ENCODE assay signal across 2 cellular contexts in genomic region chr15:27681038-27681437, GRCh38.
TF ChIP-seq lines count a peak whose summit lies in the region.

No MANE protein-coding gene starts in this region.

TF ChIP-seq in SK-N-SH, 30 proteins besides CTCF, POLR2A, EP300 and RAD21 (continued from another document):
- TF ChIP-seq, protein P1, sequence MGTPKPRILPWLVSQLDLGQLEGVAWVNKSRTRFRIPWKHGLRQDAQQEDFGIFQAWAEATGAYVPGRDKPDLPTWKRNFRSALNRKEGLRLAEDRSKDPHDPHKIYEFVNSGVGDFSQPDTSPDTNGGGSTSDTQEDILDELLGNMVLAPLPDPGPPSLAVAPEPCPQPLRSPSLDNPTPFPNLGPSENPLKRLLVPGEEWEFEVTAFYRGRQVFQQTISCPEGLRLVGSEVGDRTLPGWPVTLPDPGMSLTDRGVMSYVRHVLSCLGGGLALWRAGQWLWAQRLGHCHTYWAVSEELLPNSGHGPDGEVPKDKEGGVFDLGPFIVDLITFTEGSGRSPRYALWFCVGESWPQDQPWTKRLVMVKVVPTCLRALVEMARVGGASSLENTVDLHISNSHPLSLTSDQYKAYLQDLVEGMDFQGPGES (IDR thresholded peaks at IDR 0.05; ENCODE audit: low read depth, low read length) = no peak
- no peak for TF ChIP-seq TAF1 (IDR thresholded peaks at IDR 0.05; ENCODE audit: borderline replicate concordance, low read depth, low read length)
- no peak for TF ChIP-seq ELF1 (IDR thresholded peaks at IDR 0.05)
- TF ChIP-seq, protein P2, sequence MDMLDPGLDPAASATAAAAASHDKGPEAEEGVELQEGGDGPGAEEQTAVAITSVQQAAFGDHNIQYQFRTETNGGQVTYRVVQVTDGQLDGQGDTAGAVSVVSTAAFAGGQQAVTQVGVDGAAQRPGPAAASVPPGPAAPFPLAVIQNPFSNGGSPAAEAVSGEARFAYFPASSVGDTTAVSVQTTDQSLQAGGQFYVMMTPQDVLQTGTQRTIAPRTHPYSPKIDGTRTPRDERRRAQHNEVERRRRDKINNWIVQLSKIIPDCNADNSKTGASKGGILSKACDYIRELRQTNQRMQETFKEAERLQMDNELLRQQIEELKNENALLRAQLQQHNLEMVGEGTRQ (IDR thresholded peaks at IDR 0.05; ENCODE audit: borderline replicate concordance, low read depth, low read length) = no peak
- TF ChIP-seq REST (IDR thresholded peaks at IDR 0.05; ENCODE audit: low read depth, low read length) = no peak
- no peak for TF ChIP-seq FOXM1 (IDR thresholded peaks at IDR 0.05; ENCODE audit: low read depth)
- TF ChIP-seq MAX (IDR thresholded peaks at IDR 0.05; ENCODE audit: low read depth) = no peak
- no peak for TF ChIP-seq FOXJ3 (CRISPR knock-in tag; IDR thresholded peaks at IDR 0.05)
- TF ChIP-seq JUND (IDR thresholded peaks at IDR 0.05) = no peak
- no peak for TF ChIP-seq RXRA (IDR thresholded peaks at IDR 0.05; ENCODE audit: borderline replicate concordance, low read depth)
- TF ChIP-seq CHD2 (IDR thresholded peaks at IDR 0.05; ENCODE audit: low read length, partially characterized antibody) = no peak
- no peak for TF ChIP-seq NFIC (IDR thresholded peaks at IDR 0.05; ENCODE audit: borderline replicate concordance)

TF ChIP-seq in SK-N-SH treated with all-trans-retinoic acid at 6 μM for 48 hours, 23 proteins besides CTCF, POLR2A, EP300 and RAD21 (continued from another document):
- TF ChIP-seq, protein P3, sequence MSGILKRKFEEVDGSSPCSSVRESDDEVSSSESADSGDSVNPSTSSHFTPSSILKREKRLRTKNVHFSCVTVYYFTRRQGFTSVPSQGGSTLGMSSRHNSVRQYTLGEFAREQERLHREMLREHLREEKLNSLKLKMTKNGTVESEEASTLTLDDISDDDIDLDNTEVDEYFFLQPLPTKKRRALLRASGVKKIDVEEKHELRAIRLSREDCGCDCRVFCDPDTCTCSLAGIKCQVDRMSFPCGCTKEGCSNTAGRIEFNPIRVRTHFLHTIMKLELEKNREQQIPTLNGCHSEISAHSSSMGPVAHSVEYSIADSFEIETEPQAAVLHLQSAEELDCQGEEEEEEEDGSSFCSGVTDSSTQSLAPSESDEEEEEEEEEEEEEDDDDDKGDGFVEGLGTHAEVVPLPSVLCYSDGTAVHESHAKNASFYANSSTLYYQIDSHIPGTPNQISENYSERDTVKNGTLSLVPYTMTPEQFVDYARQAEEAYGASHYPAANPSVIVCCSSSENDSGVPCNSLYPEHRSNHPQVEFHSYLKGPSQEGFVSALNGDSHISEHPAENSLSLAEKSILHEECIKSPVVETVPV (CRISPR knock-in tag; IDR thresholded peaks at IDR 0.05) = no peak
- TF ChIP-seq ZFP30 (CRISPR knock-in tag; IDR thresholded peaks at IDR 0.05) (no peak), OSR1 (CRISPR knock-in tag; IDR thresholded peaks at IDR 0.05) (no peak), ZNF565 (CRISPR knock-in tag; conservative IDR thresholded peaks at IDR 0.05; ENCODE audit: low read depth) (no peak), PPARA (CRISPR knock-in tag; IDR thresholded peaks at IDR 0.05; ENCODE audit: borderline replicate concordance) (no peak), TCF4 (CRISPR knock-in tag; IDR thresholded peaks at IDR 0.05; ENCODE audit: borderline replicate concordance) (no peak), TOX (CRISPR knock-in tag; IDR thresholded peaks at IDR 0.05; ENCODE audit: borderline replicate concordance) (no peak), CSDC2 (CRISPR knock-in tag; IDR thresholded peaks at IDR 0.05) (no peak), RARB (CRISPR knock-in tag; IDR thresholded peaks at IDR 0.05) (no peak), ZC3H10 (CRISPR knock-in tag; IDR thresholded peaks at IDR 0.05) (no peak), POU6F1 (CRISPR knock-in tag; IDR thresholded peaks at IDR 0.05; ENCODE audit: borderline replicate concordance, low read depth) (no peak), TSHZ2 (CRISPR knock-in tag; IDR thresholded peaks at IDR 0.05) (no peak), ISL1 (CRISPR knock-in tag; IDR thresholded peaks at IDR 0.05) (no peak)
- TF ChIP-seq, protein P4, sequence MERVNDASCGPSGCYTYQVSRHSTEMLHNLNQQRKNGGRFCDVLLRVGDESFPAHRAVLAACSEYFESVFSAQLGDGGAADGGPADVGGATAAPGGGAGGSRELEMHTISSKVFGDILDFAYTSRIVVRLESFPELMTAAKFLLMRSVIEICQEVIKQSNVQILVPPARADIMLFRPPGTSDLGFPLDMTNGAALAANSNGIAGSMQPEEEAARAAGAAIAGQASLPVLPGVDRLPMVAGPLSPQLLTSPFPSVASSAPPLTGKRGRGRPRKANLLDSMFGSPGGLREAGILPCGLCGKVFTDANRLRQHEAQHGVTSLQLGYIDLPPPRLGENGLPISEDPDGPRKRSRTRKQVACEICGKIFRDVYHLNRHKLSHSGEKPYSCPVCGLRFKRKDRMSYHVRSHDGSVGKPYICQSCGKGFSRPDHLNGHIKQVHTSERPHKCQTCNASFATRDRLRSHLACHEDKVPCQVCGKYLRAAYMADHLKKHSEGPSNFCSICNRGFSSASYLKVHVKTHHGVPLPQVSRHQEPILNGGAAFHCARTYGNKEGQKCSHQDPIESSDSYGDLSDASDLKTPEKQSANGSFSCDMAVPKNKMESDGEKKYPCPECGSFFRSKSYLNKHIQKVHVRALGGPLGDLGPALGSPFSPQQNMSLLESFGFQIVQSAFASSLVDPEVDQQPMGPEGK (CRISPR knock-in tag; IDR thresholded peaks at IDR 0.05; ENCODE audit: borderline replicate concordance) = no peak
